ENCODE assay signal across 29 cellular contexts in the genomic region with DNA sequence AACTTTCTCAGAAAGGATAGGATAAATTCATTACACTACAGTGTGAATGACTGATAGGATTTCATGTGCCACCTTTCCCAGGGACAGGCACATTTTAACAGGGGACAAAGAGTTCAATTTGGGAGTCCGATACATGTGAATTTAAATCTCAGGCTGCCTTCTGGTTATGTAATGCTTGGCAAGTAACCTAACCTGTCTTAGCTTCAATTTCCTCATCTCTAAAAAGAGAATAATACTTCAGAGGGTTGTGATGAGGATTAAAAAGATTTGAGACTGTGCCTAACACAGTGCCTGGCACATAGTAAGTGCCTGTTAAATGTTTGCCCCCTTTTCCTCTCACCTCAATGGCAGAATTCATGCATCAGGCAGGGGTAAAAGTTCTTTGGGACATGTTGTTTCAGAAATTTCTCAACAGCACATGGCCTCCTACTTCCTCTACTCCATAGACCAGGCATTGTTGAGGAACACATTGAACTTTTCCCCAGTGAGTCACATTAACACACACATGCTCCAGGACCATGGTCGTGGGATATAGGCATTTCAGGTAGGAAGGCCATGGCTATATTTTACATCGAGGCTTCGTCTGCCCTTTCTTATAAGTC.
"Had no signal": no experiment of that assay in that cellular context is flagged by ENCODE, and none has a peak within 500 bp of the region (broad histone marks: within the 10 kb centered on the region; RNA-seq: fewer than 3 reads in every experiment).

No MANE protein-coding gene starts in this region.

- H3K4me2 ChIP-seq: smooth muscle cell had no signal

- H3K4me1 ChIP-seq: uterus had no signal

- ATAC-seq: esophagus mucosa; left ventricle myocardium superior; sciatic nerve; stimulated activated memory B cell treated with anti-CD40 and anti-IgM and Interleukin-4, amounts not matched to agents 10 μg/mL and 1 μg/mL and 100 μg/mL, for 72 hours; stimulated activated naive CD8-positive, alpha-beta T cell treated with anti-CD3 and anti-CD28 coated beads, Interleukin-15, amount 100 ng/mL, for 72 hours had no signal

- H3K27ac ChIP-seq: brain microvascular endothelial cell, neutrophil, uterus had no signal

- H3K27me3 ChIP-seq: brain microvascular endothelial cell, uterus had no signal

- FAIRE-seq: astrocyte, islet of Langerhans had no signal

- H3K9me3 ChIP-seq: neutrophil, uterus had no signal

- H3K4me3 ChIP-seq: smooth muscle cell, uterus had no signal

- DNase-seq: activated CD4-positive, alpha-beta memory T cell treated with anti-CD3 and anti-CD28 coated beads for 36 hours; activated CD4-positive, alpha-beta T cell treated with anti-CD3 and anti-CD28 coated beads for 48 hours; activated CD8-positive, alpha-beta memory T cell treated with anti-CD3 and anti-CD28 coated beads, Interleukin-2, amount 50 U/mL, for 48 hours; activated gamma-delta T cell; activated naive CD4-positive, alpha-beta T cell treated with anti-CD3 and anti-CD28 coated beads, Interleukin-2, amount 10 ng/mL, durations not matched to agents 7 days and 5 days; activated naive CD8-positive, alpha-beta T cell treated with anti-CD3 and anti-CD28 coated beads, Interleukin-2, amount 10 ng/mL, durations not matched to agents 7 days and 5 days; activated T-cell treated with anti-CD3 and anti-CD28 coated beads, Interleukin-2, amount 50 U/mL, for 24 hours; amniotic stem cell; brain microvascular endothelial cell; central memory CD4-positive, alpha-beta T cell; endodermal cell; foreskin fibroblast; left ventricle myocardium superior; naive B cell; nephron progenitor cell; stimulated activated CD4-positive, alpha-beta T cell treated with anti-CD3 and anti-CD28 coated beads, Interleukin-1b, Interleukin-23, amount 100 ng/mL, for 48 hours; stimulated activated CD4-positive, alpha-beta T cell treated with anti-CD3 and anti-CD28 coated beads, Interleukin-4, amount 100 ng/mL, for 4 hours; stimulated activated CD8-positive, alpha-beta memory T cell treated with anti-CD3 and anti-CD28 coated beads, Interleukin-4, amount 100 ng/mL, for 48 hours; stimulated activated naive CD8-positive, alpha-beta T cell treated with anti-CD3 and anti-CD28 coated beads, Interleukin-15, amount 100 ng/mL, for 72 hours; substantia nigra; T-helper 1 cell; uterus had no signal

- H3K36me3 ChIP-seq: brain microvascular endothelial cell, neutrophil, uterus had no signal
